8 cellular contexts compared by ENCODE assay signal in genomic region chr2:74391209-74391579, GRCh38. TPM values are rescaled to one million over a fixed set of nuclear protein-coding genes. Genes with fewer than 3 reads are reported as not detected.
DNase-seq lines count a peak whose midpoint lies in the region; ATAC-seq and TF ChIP-seq lines count a peak whose summit lies in the region.

No MANE protein-coding gene starts in this region.

- H3K27me3 Mint-ChIP-seq in brain: peaks cover 18% of the 10 kb centered on the region

- no peaks in the 10 kb centered on the region for H3K9me2 ChIP-seq in Loucy (replicated peaks; ENCODE audit: low read depth, low read length)

- H3K4me3 Mint-ChIP-seq in brain: no peak overlapping the region

- peak overlapping the region; percentile 96 for H2AFZ ChIP-seq in Loucy (ENCODE audit: low read length)

- no peaks in the 10 kb centered on the region for H3K27me3 ChIP-seq in BLaER1 treated with 17β-estradiol and CSF1 and Interleukin-3, amounts not matched to agents 10 nM and 100 nM
- no peaks in the 10 kb centered on the region for H3K27me3 ChIP-seq in Loucy (ENCODE audit: insufficient read depth, low read length, poor library complexity, severe bottlenecking)

- peaks cover 7% of the 10 kb centered on the region for H3K4me1 Mint-ChIP-seq in brain

- H3K27ac Mint-ChIP-seq in brain: peak overlapping the region; percentile 88 to 97 (median 94)

- peaks cover 0 to 17% (median under 1%) of the 10 kb centered on the region in 11 experiments; a peak in 11 of 22 replicates for H3K36me3 ChIP-seq in BLaER1 treated with 17β-estradiol and CSF1 and Interleukin-3, amounts not matched to agents 10 nM and 100 nM
- no peaks in the 10 kb centered on the region for H3K36me3 ChIP-seq in Loucy (ENCODE audit: insufficient read depth, low read length)

- no peak for TF ChIP-seq CTCF in Loucy (conservative IDR thresholded peaks at IDR 0.05; ENCODE audit: low read length)
- TF ChIP-seq CTCF in brain (conservative IDR thresholded peaks at IDR 0.05): no peak

- DNase-seq in left lobe of liver (ENCODE audit: low spot score): no peak
- no peak for DNase-seq in ureter (ENCODE audit: low spot score)
- DNase-seq in HPDE6-E6E7 (ENCODE audit: extremely low spot score): no peak

- H4K20me1 ChIP-seq in BLaER1 treated with 17β-estradiol and CSF1 and Interleukin-3, amounts not matched to agents 10 nM and 100 nM: peaks cover 20 to 45% (median 37%) of the 10 kb centered on the region in 11 experiments; a peak in 19 of 22 replicates
- H4K20me1 ChIP-seq in Loucy (ENCODE audit: insufficient read depth, low read length, poor library complexity, severe bottlenecking): peaks cover 19% of the 10 kb centered on the region

- H3K4me3 ChIP-seq in BLaER1 treated with 17β-estradiol and CSF1 and Interleukin-3, amounts not matched to agents 10 nM and 100 nM: peak overlapping the region; percentile 74 to 85 (median 82)
- H3K4me3 ChIP-seq in Loucy (ENCODE audit: low read length, poor library complexity, severe bottlenecking): peak overlapping the region; percentile 96

- peaks cover 42 to 53% (median 50%) of the 10 kb centered on the region in 10 experiments for H3K4me1 ChIP-seq in BLaER1 treated with 17β-estradiol and CSF1 and Interleukin-3, amounts not matched to agents 10 nM and 100 nM
- peaks cover 39% of the 10 kb centered on the region for H3K4me1 ChIP-seq in Loucy (ENCODE audit: insufficient read depth, low read length, poor library complexity, severe bottlenecking)

- H3K9me3 Mint-ChIP-seq in brain: no peaks in the 10 kb centered on the region

- H3K36me3 Mint-ChIP-seq in brain: no peaks in the 10 kb centered on the region

- peak overlapping the region; percentile 89 to 97 (median 95) for H3K27ac ChIP-seq in BLaER1 treated with 17β-estradiol and CSF1 and Interleukin-3, amounts not matched to agents 10 nM and 100 nM
- H3K27ac ChIP-seq in temporal lobe (ENCODE audit: low read depth, low read length): peak overlapping the region; percentile 69

- no peaks in the 10 kb centered on the region for H3K9me3 ChIP-seq in BLaER1 treated with 17β-estradiol and CSF1 and Interleukin-3, amounts not matched to agents 10 nM and 100 nM (replicated peaks in 1 of 11)
- H3K9me3 ChIP-seq in Loucy (ENCODE audit: insufficient read depth, low read depth, low read length): no peaks in the 10 kb centered on the region

- peak overlapping the region; percentile 83 to 100 (median 94) for H3K4me2 ChIP-seq in BLaER1 treated with 17β-estradiol and CSF1 and Interleukin-3, amounts not matched to agents 10 nM and 100 nM
- H3K4me2 ChIP-seq in Loucy (ENCODE audit: low read depth, low read length, poor library complexity, severe bottlenecking): peak overlapping the region; percentile 83

- peaks cover 39% of the 10 kb centered on the region for H3K79me2 ChIP-seq in Loucy (ENCODE audit: insufficient read depth, low read length)

- ATAC-seq in GM19438 (IDR thresholded peaks at IDR 0.05; ENCODE audit: low read depth, unreplicated experiment) (peak; percentile 44), left lobe of liver (peak; percentile 43)

- H3K9ac ChIP-seq in BLaER1 treated with 17β-estradiol and CSF1 and Interleukin-3, amounts not matched to agents 10 nM and 100 nM: peak overlapping the region; percentile 85 to 98 (median 93)
- peak overlapping the region; percentile 89 for H3K9ac ChIP-seq in Loucy (ENCODE audit: low read depth, low read length, poor library complexity, severe bottlenecking)

- H3F3A ChIP-seq in Loucy (ENCODE audit: low read depth): no peaks in the 10 kb centered on the region

RNA-seq across cellular contexts. Expression of gene DCTN1, which starts 11.1 kb away (rescaled TPM):
- 403 TPM for polyA plus RNA-seq in brain (ENCODE audit: insufficient read depth, low read depth, low replicate concordance)
- total RNA-seq in left lobe of liver: 41.3 TPM
- total RNA-seq in temporal lobe: 97.9 TPM
- 143 TPM for total RNA-seq in ureter

RNA-seq across cellular contexts. Expression of gene C2orf81, which starts 30.2 kb away (rescaled TPM):
- 9.9 TPM for polyA plus RNA-seq in brain (ENCODE audit: insufficient read depth, low read depth, low replicate concordance)
- total RNA-seq in left lobe of liver: 0.38 TPM
- total RNA-seq in temporal lobe: 1.2 TPM
- 5.5 TPM for total RNA-seq in ureter

RNA-seq across cellular contexts. Expression of gene WDR54, which starts 30.3 kb away (rescaled TPM):
- polyA plus RNA-seq in brain (ENCODE audit: insufficient read depth, low read depth, low replicate concordance): 95.5 TPM
- total RNA-seq in left lobe of liver (1.5 TPM), temporal lobe (32.9 TPM), ureter (11.3 TPM)

RNA-seq across cellular contexts. Expression of gene SLC4A5, which starts 48.0 kb away (rescaled TPM):
- 0.37 TPM for polyA plus RNA-seq in brain (ENCODE audit: insufficient read depth, low read depth, low replicate concordance)
- 1.2 TPM for total RNA-seq in left lobe of liver
- 2.7 TPM for total RNA-seq in temporal lobe
- 7.2 TPM for total RNA-seq in ureter

RNA-seq across cellular contexts. Expression of gene RTKN, which starts 50.5 kb away (rescaled TPM):
- polyA plus RNA-seq in brain (ENCODE audit: insufficient read depth, low read depth, low replicate concordance): 58.0 TPM
- total RNA-seq in left lobe of liver (114 TPM), temporal lobe (3.4 TPM), ureter (36.4 TPM)
